In the genomic region with DNA sequence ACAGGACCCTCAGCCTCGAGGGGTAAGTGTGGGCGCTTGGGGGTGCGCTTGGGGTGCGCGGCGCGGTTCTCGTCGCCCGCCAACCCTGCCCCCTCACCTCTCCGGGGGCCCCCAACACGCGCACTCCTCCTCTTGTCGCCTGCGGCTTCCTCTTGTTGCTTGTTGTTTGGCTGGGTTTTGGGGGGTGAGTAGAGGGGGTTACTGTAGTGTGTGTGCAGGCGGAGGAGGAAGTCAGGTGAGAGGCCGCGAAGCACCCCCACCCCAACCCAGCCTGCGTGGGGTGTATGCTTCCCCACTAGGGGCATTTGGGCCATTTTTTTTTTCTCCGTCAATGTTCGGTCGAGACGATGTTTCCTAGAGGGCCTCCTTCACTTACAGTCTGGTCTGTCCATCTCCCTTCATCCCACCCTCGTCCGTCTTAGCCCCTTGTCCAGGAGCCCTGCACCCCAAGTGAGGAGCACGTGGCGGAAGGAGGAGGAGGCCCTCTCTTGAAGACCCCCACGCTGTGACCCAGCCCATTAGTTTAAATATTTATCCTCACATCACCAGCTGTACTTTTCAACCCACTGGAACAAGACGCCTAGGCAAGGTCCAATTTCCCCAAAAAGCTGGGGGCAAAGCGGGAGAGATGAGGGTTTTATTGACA, we compare ENCODE assay signal across 8 cellular contexts. TPM values are rescaled to one million over a fixed set of nuclear protein-coding genes. Genes with fewer than 3 reads are reported as not detected.
DNase-seq lines count a peak whose midpoint lies in the region; ATAC-seq and TF ChIP-seq lines count a peak whose summit lies in the region.

No MANE protein-coding gene starts in this region.

- no peak for TF ChIP-seq POLR2A in right lobe of liver (IDR thresholded peaks at IDR 0.05)

- H3K36me3 ChIP-seq in ascending aorta (no peaks in the 10 kb centered on the region), right lobe of liver (no peaks in the 10 kb centered on the region)

- DNase-seq in GM10266 (ENCODE audit: extremely low spot score) (peak; percentile 20), T-helper 1 cell (peak; percentile 54 to 79 (median 68)), ascending aorta (ENCODE audit: low spot score in 2 of 2) (peak in 1 of 2 donors; percentile 63), right lobe of liver (peak in 1 of 3 donors; percentile 58), NCI-H446 treated with DMSO at 0.1 percent for 48 hours (lab: John Stamatoyannopoulos, UW) (no peak), epidermal melanocyte (ENCODE audit: insufficient read length, low spot score) (no peak)
- DNase-seq in stimulated activated CD4-positive, alpha-beta T cell treated with anti-CD3 and anti-CD28 coated beads, TNF-alpha, amount 100 ng/mL, for 48 hours (ENCODE audit: low read depth in 3 of 3): peak in 2 of 3 donors; percentile 32 to 67

- peaks cover 0 to 7% of the 10 kb centered on the region in 2 donors for H3K9me3 ChIP-seq in ascending aorta
- no peaks in the 10 kb centered on the region for H3K9me3 ChIP-seq in right lobe of liver

- WGBS in right lobe of liver (ENCODE audit: insufficient coverage, low coverage, low lambda C conversion rate, missing lambda C conversion rate): 3% methylated on average over 6 of the region's 30 CpGs

- peak overlapping the region in 1 of 2 donors; percentile 35 for H3K27ac ChIP-seq in ascending aorta
- H3K27ac ChIP-seq in right lobe of liver: no peak overlapping the region

- H3K27me3 ChIP-seq in ascending aorta (no peaks in the 10 kb centered on the region), right lobe of liver (peaks cover 0 to 6% of the 10 kb centered on the region in 2 donors)

- H3K4me1 ChIP-seq in ascending aorta (peaks cover 11 to 14% of the 10 kb centered on the region in 2 donors), right lobe of liver (peaks cover 0 to 15% (median 3%) of the 10 kb centered on the region in 4 donors)

- ATAC-seq in HG02798 (IDR thresholded peaks at IDR 0.05; ENCODE audit: poor library complexity, unreplicated experiment) (peak; percentile 26), right lobe of liver (peak; percentile 3 to 30 (median 16))

- intact Hi-C loops in ascending aorta (cut with DNase I): loop anchor here (1.0 kb wide), 1 partner anchor 21 kb away; no protein-coding TSS in a partner anchor
- intact Hi-C loops in right lobe of liver (cut with DNase I): no loop called here

- no peak for TF ChIP-seq CTCF in GM10266 (IDR thresholded peaks at IDR 0.05; ENCODE audit: control insufficient read depth, insufficient read depth, low read depth, missing control alignments)
- TF ChIP-seq CTCF in ascending aorta (IDR thresholded peaks at IDR 0.05): no peak
- no peak for TF ChIP-seq CTCF in right lobe of liver (IDR thresholded peaks at IDR 0.05)

- peak overlapping the region; percentile 69 to 96 for H3K4me3 ChIP-seq in ascending aorta
- H3K4me3 ChIP-seq in right lobe of liver: peak overlapping the region; percentile 30 to 54 (median 37)

RNA-seq across cellular contexts. Expression of gene SATB1, which starts 20.4 kb away (rescaled TPM):
- total RNA-seq in ascending aorta: 7.7 TPM
- total RNA-seq in right lobe of liver: 10 to 100 TPM in 4 of 6 experiments, 1 to 10 TPM in 2; 9.3 to 14.9 (median 12.0) TPM

Comparison
In these comparisons a context has a peak if more than half of its experiments do, and no peak if none do; other contexts are left out.
1. DNase-seq: peak in GM10266 (single experiment), T-helper 1 cell (5 of 5) and stimulated activated CD4-positive, alpha-beta T cell treated with anti-CD3 and anti-CD28 coated beads, TNF-alpha, amount 100 ng/mL, for 48 hours (2 of 3); none in NCI-H446 treated with DMSO at 0.1 percent for 48 hours (single experiment) and epidermal melanocyte (single experiment).